In the genomic region with DNA sequence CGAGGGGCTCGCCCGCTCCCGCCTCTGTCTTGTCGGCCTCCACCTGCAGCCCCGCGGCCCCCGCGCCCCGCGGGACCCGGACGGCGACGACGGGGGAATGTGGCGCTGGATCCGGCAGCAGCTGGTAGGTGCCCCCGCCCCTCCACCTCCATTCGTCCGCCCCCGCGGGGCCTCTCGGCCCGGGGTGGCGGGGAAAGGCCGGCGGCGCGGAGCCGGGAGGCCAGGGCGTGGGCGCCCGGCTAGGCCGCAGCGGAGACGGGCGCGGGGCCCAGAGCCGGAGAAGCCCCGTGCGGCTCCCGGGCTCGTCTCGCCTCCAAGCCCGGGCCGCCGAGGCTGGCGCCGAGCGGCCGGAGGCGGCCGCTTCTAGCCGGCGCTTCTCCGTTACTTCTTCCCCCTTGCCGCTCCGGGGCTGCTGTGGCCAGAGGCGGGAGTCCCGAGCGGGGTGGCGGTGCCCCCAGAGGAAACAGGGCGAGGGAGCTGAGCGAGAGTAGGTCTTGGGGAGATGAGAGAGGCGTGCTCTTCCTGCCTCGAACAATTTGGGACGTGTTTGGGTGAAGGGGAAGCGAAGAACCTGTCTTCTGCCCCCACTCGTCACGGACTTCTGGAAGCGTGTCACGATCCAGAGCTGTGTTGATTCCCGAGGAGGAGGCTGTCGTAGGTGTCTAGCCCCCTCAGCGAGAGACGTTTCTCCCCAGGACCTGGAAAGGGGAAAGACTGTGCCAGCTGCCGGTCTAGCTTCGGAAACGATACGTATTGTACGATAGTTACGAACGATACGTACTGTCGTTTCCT, we compare ENCODE assay signal across 8 cellular contexts. TPM values are rescaled to one million over a fixed set of nuclear protein-coding genes. Genes with fewer than 3 reads are reported as not detected.
DNase-seq lines count a peak whose midpoint lies in the region; ATAC-seq and TF ChIP-seq lines count a peak whose summit lies in the region.

No MANE protein-coding gene starts in this region.

- H4K20me1 ChIP-seq in KMS-11 (ENCODE audit: insufficient read depth): no peaks in the 10 kb centered on the region

- peak overlapping the region; percentile 79 for H3K27ac ChIP-seq in KMS-11

- H3K4me3 Mint-ChIP-seq in MCF 10A (ENCODE audit: unreplicated experiment) (peak overlapping the region; percentile 92), immature natural killer cell (peak overlapping the region; percentile 92 to 99 (median 95))

- H2AFZ ChIP-seq in KMS-11 (ENCODE audit: low read depth): peak overlapping the region; percentile 80

- no peaks in the 10 kb centered on the region for H3K36me3 ChIP-seq in GM06990 (ENCODE audit: control insufficient read depth, insufficient read depth, low read length)
- H3K36me3 ChIP-seq in KMS-11 (ENCODE audit: insufficient read depth): no peaks in the 10 kb centered on the region

- POLR2A ChIA-PET in MCF 10A (lab: Yijun Ruan, JAX): interaction anchor here (0.6 to 5.8 kb wide), 19 partner anchors 10 to 581 kb away, joined by 3 to 42 read pairs (median 11); no protein-coding TSS in a partner anchor

- peak; percentile 76 for DNase-seq in GM06990 (ENCODE audit: extremely low read depth, insufficient read length)
- DNase-seq in T1000 (lab: John Stamatoyannopoulos, UW): peak; percentile 28
- peak; percentile 53 for DNase-seq in MCF 10A (ENCODE audit: unreplicated experiment)
- DNase-seq in immature natural killer cell: peak; percentile 44 to 50 (median 47)
- peak; percentile 54 for DNase-seq in stimulated activated CD4-positive, alpha-beta T cell treated with anti-CD3 and anti-CD28 coated beads, Interleukin-12 subunit alpha, Interleukin-12 subunit beta, amount 100 ng/mL, for 4 hours
- DNase-seq in D341Med (ENCODE audit: low spot score): no peak

- peak overlapping the region; percentile 93 for H3K4me3 ChIP-seq in GM06990 (replicated peaks; ENCODE audit: low read depth, low read length)
- peak overlapping the region; percentile 99 for H3K4me3 ChIP-seq in KMS-11 (IDR thresholded peaks at IDR 0.05; ENCODE audit: insufficient read depth, low read depth, low read length)

- H3K9ac ChIP-seq in KMS-11: peak overlapping the region; percentile 80

- H3K27ac Mint-ChIP-seq in MCF 10A (ENCODE audit: low read depth, unreplicated experiment) (peak overlapping the region; percentile 91), immature natural killer cell (peak overlapping the region; percentile 96 to 98 (median 97))

- H3K79me2 ChIP-seq in KMS-11 (ENCODE audit: insufficient read depth, low read depth): peaks cover 51% of the 10 kb centered on the region

- TF ChIP-seq CTCF in GM06990 (IDR thresholded peaks at IDR 0.05; ENCODE audit: insufficient read depth, low read length, poor library complexity, severe bottlenecking) (no peak), KMS-11 (conservative IDR thresholded peaks at IDR 0.05; ENCODE audit: low read depth, low read length) (no peak), MCF 10A (IDR thresholded peaks at IDR 0.05; ENCODE audit: unreplicated experiment) (no peak)

- H3K9me3 Mint-ChIP-seq in MCF 10A (ENCODE audit: unreplicated experiment) (no peaks in the 10 kb centered on the region), immature natural killer cell (no peaks in the 10 kb centered on the region)

- H3K27me3 ChIP-seq in GM06990 (replicated peaks; ENCODE audit: control insufficient read depth, insufficient read depth, low read length): no peaks in the 10 kb centered on the region
- no peaks in the 10 kb centered on the region for H3K27me3 ChIP-seq in KMS-11 (ENCODE audit: insufficient read depth, low read depth)

- CTCF ChIA-PET in MCF 10A (lab: Yijun Ruan, JAX): interaction anchor here (0.7 kb wide), 2 partner anchors 27 to 256 kb away, joined by 3 read pairs; no protein-coding TSS in a partner anchor

- peaks cover 32% of the 10 kb centered on the region for H3K4me1 ChIP-seq in KMS-11 (ENCODE audit: low read depth, poor library complexity, severe bottlenecking)

- peaks cover 1% of the 10 kb centered on the region for H3K36me3 Mint-ChIP-seq in MCF 10A (ENCODE audit: insufficient read depth, unreplicated experiment)
- no peaks in the 10 kb centered on the region for H3K36me3 Mint-ChIP-seq in immature natural killer cell

- H3K4me2 ChIP-seq in KMS-11: peak overlapping the region; percentile 72

- no TSS peak for BruUV-seq in MCF 10A (replicated peaks; lab: Mats Ljungman, UMichigan)

- ATAC-seq in GM21786 (IDR thresholded peaks at IDR 0.05; ENCODE audit: unreplicated experiment): peak; percentile 25

- H3K4me1 Mint-ChIP-seq in MCF 10A (ENCODE audit: insufficient read depth, unreplicated experiment) (peaks cover 23% of the 10 kb centered on the region), immature natural killer cell (peaks cover 51 to 55% of the 10 kb centered on the region in 2 donors)

- intact Hi-C loops in MCF 10A (cut with micrococcal nuclease): loop anchor here (5.0 to 10.0 kb wide), 2 partner anchors 43 to 79 kb away; no protein-coding TSS in a partner anchor

- H3K27me3 Mint-ChIP-seq in MCF 10A (ENCODE audit: insufficient read depth, unreplicated experiment) (no peaks in the 10 kb centered on the region), immature natural killer cell (ENCODE audit: low read depth in 3 of 3) (peaks cover 5 to 21% (median 18%) of the 10 kb centered on the region in 3 donors)

RNA-seq across cellular contexts. Expression of a gene that starts 0.6 kb away (rescaled TPM):
- 66.2 and 69.9 TPM in 2 replicates for total RNA-seq in MCF 10A (2022)
- polyA plus RNA-seq in immature natural killer cell: 10 to 100 TPM; 21.8 to 85.1 (median 39.5) TPM
